In the genomic region with DNA sequence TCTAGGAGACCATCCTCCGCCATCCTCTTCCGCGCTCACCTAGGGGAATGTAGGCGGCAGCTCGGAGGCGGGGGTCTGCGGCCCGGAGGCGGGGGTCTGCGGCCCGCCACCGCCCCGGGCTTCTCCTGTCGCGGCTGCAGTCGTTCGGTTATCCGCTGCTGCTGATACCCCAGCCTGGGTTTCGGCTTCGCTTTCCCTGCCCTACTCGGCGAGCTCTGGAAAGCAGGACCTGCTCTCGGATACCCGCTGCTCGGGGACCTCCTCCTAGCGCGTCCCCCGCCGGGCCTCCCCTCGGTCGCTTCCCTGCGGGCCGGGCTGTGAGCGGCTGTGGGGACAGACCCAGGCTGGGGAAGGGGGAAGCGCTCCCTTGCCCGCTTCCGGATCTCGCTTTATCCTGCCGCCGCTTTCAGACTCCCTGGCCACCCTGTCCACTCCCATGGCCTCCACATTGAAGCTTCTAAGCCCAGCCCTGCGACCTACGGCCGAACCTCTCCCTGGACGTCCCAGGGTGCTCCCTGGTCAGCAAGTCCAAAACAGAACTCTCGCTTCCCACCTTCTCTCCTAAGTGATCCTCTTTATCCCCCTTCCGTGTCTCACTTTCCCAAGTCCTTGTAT, we compare ENCODE assay signal across 8 cellular contexts. TPM values are rescaled to one million over a fixed set of nuclear protein-coding genes. Genes with fewer than 3 reads are reported as not detected.
DNase-seq lines count a peak whose midpoint lies in the region; ATAC-seq and TF ChIP-seq lines count a peak whose summit lies in the region.

No MANE protein-coding gene starts in this region.

- TF ChIP-seq POLR2A in breast epithelium (IDR thresholded peaks at IDR 0.05) (no peak), sigmoid colon (IDR thresholded peaks at IDR 0.05) (no peak)

- H3K4me3 Mint-ChIP-seq in MCF 10A (ENCODE audit: unreplicated experiment), result no peak overlapping the region
- H3K4me3 Mint-ChIP-seq in activated T-cell treated with anti-CD3 and anti-CD28 coated beads, Interleukin-2, amount 50 U/mL, for 72 hours, result no peak overlapping the region
- H3K4me3 Mint-ChIP-seq in stimulated activated naive B cell treated with anti-CD40 and anti-IgM and Interleukin-4, amounts not matched to agents 10 μg/mL and 1 μg/mL and 100 μg/mL, for 72 hours, result peak overlapping the region in 1 of 2 donors; percentile 79
- no peak overlapping the region for H3K4me3 Mint-ChIP-seq in HFFc6

- no TSS peak for BruUV-seq in MCF 10A (replicated peaks; lab: Mats Ljungman, UMichigan)

- H3K36me3 Mint-ChIP-seq in MCF 10A (ENCODE audit: insufficient read depth, unreplicated experiment), result peaks cover 5% of the 10 kb centered on the region
- peaks cover 1 to 4% of the 10 kb centered on the region in 2 donors for H3K36me3 Mint-ChIP-seq in activated T-cell treated with anti-CD3 and anti-CD28 coated beads, Interleukin-2, amount 50 U/mL, for 72 hours (ENCODE audit: insufficient read depth in 2 of 2)
- H3K36me3 Mint-ChIP-seq in stimulated activated naive B cell treated with anti-CD40 and anti-IgM and Interleukin-4, amounts not matched to agents 10 μg/mL and 1 μg/mL and 100 μg/mL, for 72 hours, result peaks cover 0 to 3% of the 10 kb centered on the region in 2 donors
- no peaks in the 10 kb centered on the region for H3K36me3 Mint-ChIP-seq in HFFc6 (ENCODE audit: low read depth)

- H3K4me1 Mint-ChIP-seq in MCF 10A (ENCODE audit: insufficient read depth, unreplicated experiment) (peaks cover 19% of the 10 kb centered on the region), HFFc6 (ENCODE audit: low read depth) (peaks cover 21% of the 10 kb centered on the region)
- peaks cover 27% of the 10 kb centered on the region for H3K4me1 Mint-ChIP-seq in activated T-cell treated with anti-CD3 and anti-CD28 coated beads, Interleukin-2, amount 50 U/mL, for 72 hours (ENCODE audit: low read depth)
- peaks cover 13 to 23% of the 10 kb centered on the region in 2 donors for H3K4me1 Mint-ChIP-seq in stimulated activated naive B cell treated with anti-CD40 and anti-IgM and Interleukin-4, amounts not matched to agents 10 μg/mL and 1 μg/mL and 100 μg/mL, for 72 hours

- 2% methylated on average over 46 of the region's 46 CpGs for WGBS in right cardiac atrium
- WGBS in sigmoid colon, 2 donors, result 9 to 19% methylated on average over 46 of the region's 46 CpGs

- H3K27me3 ChIP-seq in breast epithelium, result no peaks in the 10 kb centered on the region
- H3K27me3 ChIP-seq in right cardiac atrium (ENCODE audit: control insufficient read depth, insufficient read depth), result no peaks in the 10 kb centered on the region
- H3K27me3 ChIP-seq in sigmoid colon, result no peaks in the 10 kb centered on the region

- H3K27me3 Mint-ChIP-seq in MCF 10A (ENCODE audit: insufficient read depth, unreplicated experiment) (no peaks in the 10 kb centered on the region), HFFc6 (ENCODE audit: insufficient read depth) (no peaks in the 10 kb centered on the region; the same call in 1 of the 2 replicates)
- no peaks in the 10 kb centered on the region for H3K27me3 Mint-ChIP-seq in activated T-cell treated with anti-CD3 and anti-CD28 coated beads, Interleukin-2, amount 50 U/mL, for 72 hours (ENCODE audit: low read depth)
- H3K27me3 Mint-ChIP-seq in stimulated activated naive B cell treated with anti-CD40 and anti-IgM and Interleukin-4, amounts not matched to agents 10 μg/mL and 1 μg/mL and 100 μg/mL, for 72 hours, result no peaks in the 10 kb centered on the region

- no peak for TF ChIP-seq EP300 in sigmoid colon (IDR thresholded peaks at IDR 0.05)

- TF ChIP-seq CTCF in breast epithelium (IDR thresholded peaks at IDR 0.05) (no peak), MCF 10A (IDR thresholded peaks at IDR 0.05; ENCODE audit: unreplicated experiment) (no peak), sigmoid colon (IDR thresholded peaks at IDR 0.05) (no peak), HFFc6 (IDR thresholded peaks at IDR 0.05) (no peak)

- H3K36me3 ChIP-seq in breast epithelium, result no peaks in the 10 kb centered on the region
- no peaks in the 10 kb centered on the region for H3K36me3 ChIP-seq in sigmoid colon

- POLR2A ChIA-PET in MCF 10A (lab: Yijun Ruan, JAX), result interaction anchor here (0.7 to 2.8 kb wide), 5 partner anchors 24 to 111 kb away, joined by 3 to 22 read pairs (median 8); a partner anchor contains a TSS

- H3K9me3 Mint-ChIP-seq in MCF 10A (ENCODE audit: unreplicated experiment), result no peaks in the 10 kb centered on the region
- no peaks in the 10 kb centered on the region for H3K9me3 Mint-ChIP-seq in activated T-cell treated with anti-CD3 and anti-CD28 coated beads, Interleukin-2, amount 50 U/mL, for 72 hours
- no peaks in the 10 kb centered on the region for H3K9me3 Mint-ChIP-seq in stimulated activated naive B cell treated with anti-CD40 and anti-IgM and Interleukin-4, amounts not matched to agents 10 μg/mL and 1 μg/mL and 100 μg/mL, for 72 hours
- H3K9me3 Mint-ChIP-seq in HFFc6, result no peaks in the 10 kb centered on the region

- no peak for DNase-seq in breast epithelium (ENCODE audit: low spot score in 2 of 2)
- DNase-seq in MCF 10A (ENCODE audit: unreplicated experiment), result no peak
- DNase-seq in activated T-cell treated with anti-CD3 and anti-CD28 coated beads, Interleukin-2, amount 50 U/mL, for 72 hours, result peak; percentile 12 to 17
- peak; percentile 31 to 72 (median 70) for DNase-seq in right cardiac atrium
- peak; percentile 70 for DNase-seq in sigmoid colon
- DNase-seq in stimulated activated naive B cell treated with anti-CD40 and anti-IgM and Interleukin-4, amounts not matched to agents 10 μg/mL and 1 μg/mL and 100 μg/mL, for 72 hours, result no peak
- no peak for DNase-seq in HFFc6
- DNase-seq in putamen (ENCODE audit: low spot score), result no peak

- H3K4me3 ChIP-seq in breast epithelium, result peak overlapping the region; percentile 79 to 88 (median 83)
- peak overlapping the region; percentile 85 for H3K4me3 ChIP-seq in right cardiac atrium (ENCODE audit: low read length)
- peak overlapping the region; percentile 50 to 76 (median 74) for H3K4me3 ChIP-seq in sigmoid colon

- no peak overlapping the region for H3K27ac Mint-ChIP-seq in MCF 10A (ENCODE audit: low read depth, unreplicated experiment)
- H3K27ac Mint-ChIP-seq in activated T-cell treated with anti-CD3 and anti-CD28 coated beads, Interleukin-2, amount 50 U/mL, for 72 hours, result no peak overlapping the region
- H3K27ac Mint-ChIP-seq in stimulated activated naive B cell treated with anti-CD40 and anti-IgM and Interleukin-4, amounts not matched to agents 10 μg/mL and 1 μg/mL and 100 μg/mL, for 72 hours, result no peak overlapping the region
- H3K27ac Mint-ChIP-seq in HFFc6, result no peak overlapping the region

- CTCF ChIA-PET in MCF 10A (lab: Yijun Ruan, JAX), result interaction anchor here (0.6 to 0.9 kb wide), 2 partner anchors 10 to 122 kb away, joined by 3 read pairs; no protein-coding TSS in a partner anchor

- no peaks in the 10 kb centered on the region for H3K9me3 ChIP-seq in breast epithelium
- H3K9me3 ChIP-seq in right cardiac atrium (ENCODE audit: control insufficient read depth, low read length), result no peaks in the 10 kb centered on the region
- no peaks in the 10 kb centered on the region for H3K9me3 ChIP-seq in sigmoid colon

- intact Hi-C loops in breast epithelium (cut with DNase I; ENCODE audit: low total_unique reads), result no loop called here
- intact Hi-C loops in MCF 10A (cut with micrococcal nuclease), result no loop called here
- intact Hi-C loops in right cardiac atrium (cut with DNase I), result no loop called here
- intact Hi-C loops in sigmoid colon (cut with DNase I), result no loop called here

- peak overlapping the region; percentile 58 to 65 for H3K27ac ChIP-seq in breast epithelium
- H3K27ac ChIP-seq in right cardiac atrium (ENCODE audit: low read length), result peak overlapping the region; percentile 1
- H3K27ac ChIP-seq in sigmoid colon, result peak overlapping the region; percentile 47 to 64 (median 60)

- ATAC-seq in activated T-cell treated with anti-CD3 and anti-CD28 coated beads, Interleukin-2, amount 50 U/mL, for 72 hours (replicated peaks in 1 of 2), result no peak
- peak; percentile 6 to 25 for ATAC-seq in right cardiac atrium
- no peak for ATAC-seq in stimulated activated naive B cell treated with anti-CD40 and anti-IgM and Interleukin-4, amounts not matched to agents 10 μg/mL and 1 μg/mL and 100 μg/mL, for 72 hours (replicated peaks)

- H3K4me1 ChIP-seq in breast epithelium (peaks cover 0 to 7% of the 10 kb centered on the region in 2 donors), right cardiac atrium (ENCODE audit: control insufficient read depth, insufficient read depth, low read length) (peaks cover 2% of the 10 kb centered on the region), sigmoid colon (peaks cover 0 to 41% (median 28%) of the 10 kb centered on the region in 4 donors)

RNA-seq across cellular contexts. Expression of a gene that starts 0.6 kb away (rescaled TPM):
- total RNA-seq in breast epithelium (10 to 100 TPM in 1 of 3 donors, 1 to 10 TPM in 2; 3.2 to 11.0 (median 7.2) TPM), MCF 10A (2022) (1.7 and 1.8 TPM in 2 replicates), right cardiac atrium (1 to 10 TPM; 2.7 to 5.1 (median 4.2) TPM), sigmoid colon (1 to 10 TPM; 3.1 to 8.0 (median 5.7) TPM)
- 1 to 10 TPM; 2.2 to 4.2 TPM for total RNA-seq in activated T-cell treated with anti-CD3 and anti-CD28 coated beads, Interleukin-2, amount 50 U/mL, for 72 hours
- polyA plus RNA-seq in right cardiac atrium (4.3 TPM), sigmoid colon (10 to 100 TPM; 19.3 to 43.7 (median 30.6) TPM)
- 1 to 10 TPM; 4.0 to 6.9 (median 5.2) TPM for total RNA-seq in HFFc6 (2021; fragmentation: NEBNext Ultra II Directional; extraction: Animal tissue kit (Norgen Biotek cat#: 25700))

RNA-seq across cellular contexts. Expression of a gene that starts 3.0 kb away (rescaled TPM):
- 1 to 10 TPM; 3.4 to 8.3 (median 7.2) TPM for total RNA-seq in breast epithelium
- 9.0 and 11.2 TPM in 2 replicates for total RNA-seq in MCF 10A (2022)
- total RNA-seq in activated T-cell treated with anti-CD3 and anti-CD28 coated beads, Interleukin-2, amount 50 U/mL, for 72 hours, result 10 to 100 TPM; 14.9 to 17.7 TPM
- total RNA-seq in right cardiac atrium, result 1 to 10 TPM; 5.5 to 7.3 (median 6.2) TPM
- 2.1 TPM for polyA plus RNA-seq in right cardiac atrium
- total RNA-seq in sigmoid colon, result 10 to 100 TPM in 1 of 4 donors, 1 to 10 TPM in 3; 3.1 to 10.0 (median 6.6) TPM
- polyA plus RNA-seq in sigmoid colon, result 1 to 10 TPM; 1.2 to 3.7 (median 1.8) TPM
- total RNA-seq in HFFc6 (2021; fragmentation: NEBNext Ultra II Directional; extraction: Animal tissue kit (Norgen Biotek cat#: 25700)), result 10 to 100 TPM; 12.0 to 19.4 (median 13.5) TPM

RNA-seq across cellular contexts. Expression of a gene that starts 26.0 kb away (rescaled TPM):
- total RNA-seq in breast epithelium (100 to 1,000 TPM in 2 of 3 donors, 10 to 100 TPM in 1; 91.7 to 125 (median 110) TPM), MCF 10A (2022) (141 and 180 TPM in 2 replicates), right cardiac atrium (10 to 100 TPM; 54.7 to 59.2 (median 58.3) TPM), sigmoid colon (100 to 1,000 TPM in 3 of 4 donors, 10 to 100 TPM in 1; 95.6 to 140 (median 135) TPM)
- 100 to 1,000 TPM; 110 to 115 TPM for total RNA-seq in activated T-cell treated with anti-CD3 and anti-CD28 coated beads, Interleukin-2, amount 50 U/mL, for 72 hours
- polyA plus RNA-seq in right cardiac atrium (101 TPM), sigmoid colon (100 to 1,000 TPM; 163 to 255 (median 183) TPM)
- 100 to 1,000 TPM; 112 to 139 (median 126) TPM for total RNA-seq in HFFc6 (2021; fragmentation: NEBNext Ultra II Directional; extraction: Animal tissue kit (Norgen Biotek cat#: 25700))

RNA-seq across cellular contexts. Expression of a gene that starts 34.5 kb away (rescaled TPM):
- total RNA-seq in breast epithelium (10 to 100 TPM; 19.2 to 24.3 (median 19.6) TPM), MCF 10A (2022) (81.8 and 99.8 TPM in 2 replicates), right cardiac atrium (1 to 10 TPM; 6.0 to 9.7 (median 7.3) TPM), sigmoid colon (10 to 100 TPM in 2 of 4 donors, 1 to 10 TPM in 2; 3.6 to 27.7 (median 16.8) TPM)
- 1 to 10 TPM; 1.8 to 4.0 TPM for total RNA-seq in activated T-cell treated with anti-CD3 and anti-CD28 coated beads, Interleukin-2, amount 50 U/mL, for 72 hours
- polyA plus RNA-seq in right cardiac atrium (13.1 TPM), sigmoid colon (100 to 1,000 TPM in 1 of 3 donors, 10 to 100 TPM in 2; 74.5 to 144 (median 88.3) TPM)
- total RNA-seq in HFFc6 (2021; fragmentation: NEBNext Ultra II Directional; extraction: Animal tissue kit (Norgen Biotek cat#: 25700)), result 10 to 100 TPM; 51.1 to 66.8 (median 61.4) TPM

RNA-seq across cellular contexts. Expression of a gene that starts 40.3 kb away (rescaled TPM):
- total RNA-seq in breast epithelium, result not detected
- total RNA-seq in MCF 10A (2022), result 0.26 TPM in 1 of 2 replicates, not detected in the other
- under 1 TPM; 0.24 to 0.35 TPM for total RNA-seq in activated T-cell treated with anti-CD3 and anti-CD28 coated beads, Interleukin-2, amount 50 U/mL, for 72 hours
- total RNA-seq in right cardiac atrium, result under 1 TPM in 2 of 4 donors, not detected in 2; 0.19 to 0.51 TPM
- polyA plus RNA-seq in right cardiac atrium, result 0.18 TPM
- total RNA-seq in sigmoid colon, result not detected
- under 1 TPM in 1 of 3 donors, not detected in 2; 0.10 TPM for polyA plus RNA-seq in sigmoid colon
- total RNA-seq in HFFc6 (2021; fragmentation: NEBNext Ultra II Directional; extraction: Animal tissue kit (Norgen Biotek cat#: 25700)), result under 1 TPM; 0.18 to 0.35 (median 0.24) TPM

Comparison
In these comparisons a context has a peak if more than half of its experiments do, and no peak if none do; other contexts are left out.
1. DNase-seq: peak in activated T-cell treated with anti-CD3 and anti-CD28 coated beads, Interleukin-2, amount 50 U/mL, for 72 hours (2 of 2), right cardiac atrium (3 of 3) and sigmoid colon (single experiment); none in breast epithelium (0 of 2), MCF 10A (single experiment), stimulated activated naive B cell treated with anti-CD40 and anti-IgM and Interleukin-4, amounts not matched to agents 10 μg/mL and 1 μg/mL and 100 μg/mL, for 72 hours (single experiment), HFFc6 (single experiment) and putamen (single experiment).
2. H3K27ac ChIP-seq: peak in every context shown above with its lines; median percentile 62 in breast epithelium; 60 in sigmoid colon; 1 in right cardiac atrium.
3. ATAC-seq: peak in right cardiac atrium (2 of 2); none in activated T-cell treated with anti-CD3 and anti-CD28 coated beads, Interleukin-2, amount 50 U/mL, for 72 hours (0 of 2) and stimulated activated naive B cell treated with anti-CD40 and anti-IgM and Interleukin-4, amounts not matched to agents 10 μg/mL and 1 μg/mL and 100 μg/mL, for 72 hours (0 of 2).
4. Peak in every context shown above with its lines, with median percentiles within 50 percentile points of each other: H3K4me3 ChIP-seq.